ENCODE assay signal across 10 cellular contexts in the genomic region with DNA sequence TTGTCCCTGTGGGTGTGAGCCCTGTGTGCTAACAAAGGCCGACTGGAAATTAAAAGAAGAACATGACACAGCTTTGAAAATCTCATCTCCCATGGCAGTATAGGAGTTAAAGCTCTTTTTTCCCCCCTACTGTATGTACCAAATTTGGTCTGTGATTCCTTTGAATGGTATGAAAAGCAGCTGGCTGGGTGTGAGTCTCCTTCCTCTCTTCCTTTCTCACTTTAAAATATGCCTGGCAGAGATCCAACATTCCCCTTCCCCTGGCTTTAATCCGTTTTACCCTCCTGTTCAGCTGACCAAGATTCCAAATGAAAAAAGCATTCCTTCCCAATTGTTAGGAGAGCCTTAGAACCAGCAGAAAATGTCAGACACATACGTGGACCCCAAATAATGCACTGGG.
DNase-seq lines count a peak whose midpoint lies in the region; ATAC-seq and TF ChIP-seq lines count a peak whose summit lies in the region.
"Had no signal": no experiment of that assay in that cellular context is flagged by ENCODE, and none has a peak within 500 bp of the region (broad histone marks: within the 10 kb centered on the region; RNA-seq: fewer than 3 reads in every experiment).

No MANE protein-coding gene starts in this region.

- H3K4me1 Mint-ChIP-seq in osteocyte (ENCODE audit: unreplicated experiment): peaks cover 70% of the 10 kb centered on the region
- H3K4me1 Mint-ChIP-seq: stimulated activated naive B cell treated with anti-CD40 and anti-IgM and Interleukin-4, amounts not matched to agents 10 μg/mL and 1 μg/mL and 100 μg/mL, for 72 hours had no signal

- peaks cover 8% of the 10 kb centered on the region for H3K36me3 Mint-ChIP-seq in osteocyte (ENCODE audit: unreplicated experiment)
- H3K36me3 Mint-ChIP-seq: stimulated activated naive B cell treated with anti-CD40 and anti-IgM and Interleukin-4, amounts not matched to agents 10 μg/mL and 1 μg/mL and 100 μg/mL, for 72 hours had no signal

- DNase-seq in H4 (ENCODE audit: low spot score) (peak; percentile 23), RWPE1 (ENCODE audit: low spot score) (peak; percentile 71), foreskin fibroblast (peak; percentile 83 to 90), osteocyte (ENCODE audit: extremely low spot score, unreplicated experiment) (no peak), DMS114 treated with DMSO at 0.1 percent for 48 hours (lab: John Stamatoyannopoulos, UW; ENCODE audit: unreplicated experiment) (no peak), putamen (ENCODE audit: low spot score) (no peak)
- DNase-seq: stimulated activated naive B cell treated with anti-CD40 and anti-IgM and Interleukin-4, amounts not matched to agents 10 μg/mL and 1 μg/mL and 100 μg/mL, for 72 hours had no signal

- H3K27ac Mint-ChIP-seq in osteocyte (ENCODE audit: unreplicated experiment): peak overlapping the region; percentile 92
- H3K27ac Mint-ChIP-seq: stimulated activated naive B cell treated with anti-CD40 and anti-IgM and Interleukin-4, amounts not matched to agents 10 μg/mL and 1 μg/mL and 100 μg/mL, for 72 hours had no signal

- POLR2A ChIA-PET in RWPE1 (lab: Yijun Ruan, JAX; ENCODE audit: low non-redundant PET): no interaction called here

- no peak overlapping the region for H3K27ac ChIP-seq in RWPE1
- H3K27ac ChIP-seq: parathyroid adenoma had no signal

- H3K4me3 Mint-ChIP-seq in osteocyte (ENCODE audit: unreplicated experiment): peak overlapping the region; percentile 55
- H3K4me3 Mint-ChIP-seq: stimulated activated naive B cell treated with anti-CD40 and anti-IgM and Interleukin-4, amounts not matched to agents 10 μg/mL and 1 μg/mL and 100 μg/mL, for 72 hours had no signal

- no peak overlapping the region for H3K4me3 ChIP-seq in foreskin fibroblast (ENCODE audit: low read depth in 1 of 2, low read length in 2 of 2)

- CTCF ChIA-PET in RWPE1 (lab: Yijun Ruan, JAX): no interaction called here

- ATAC-seq in HG03442 (IDR thresholded peaks at IDR 0.05; ENCODE audit: unreplicated experiment) (no peak), GM21737 (IDR thresholded peaks at IDR 0.05; ENCODE audit: unreplicated experiment) (no peak)
- ATAC-seq: stimulated activated naive B cell treated with anti-CD40 and anti-IgM and Interleukin-4, amounts not matched to agents 10 μg/mL and 1 μg/mL and 100 μg/mL, for 72 hours had no signal

- no peaks in the 10 kb centered on the region for H3K27me3 Mint-ChIP-seq in osteocyte (ENCODE audit: unreplicated experiment)

- H3K9me3 Mint-ChIP-seq in osteocyte (ENCODE audit: unreplicated experiment): peaks cover 4% of the 10 kb centered on the region
- H3K9me3 Mint-ChIP-seq: stimulated activated naive B cell treated with anti-CD40 and anti-IgM and Interleukin-4, amounts not matched to agents 10 μg/mL and 1 μg/mL and 100 μg/mL, for 72 hours had no signal

- TF ChIP-seq CTCF in RWPE1 (conservative IDR thresholded peaks at IDR 0.05; ENCODE audit: low read depth) (no peak), foreskin fibroblast (IDR thresholded peaks at IDR 0.05; ENCODE audit: low read depth, low read length) (no peak), osteocyte (IDR thresholded peaks at IDR 0.05) (no peak)

Comparison
In these comparisons a context has a peak if more than half of its experiments do, and no peak if none do; other contexts are left out.
1. DNase-seq: peak in H4 (single experiment), RWPE1 (single experiment) and foreskin fibroblast (2 of 2); none in osteocyte (single experiment), DMS114 treated with DMSO at 0.1 percent for 48 hours (single experiment) and putamen (single experiment).